8 cellular contexts compared by ENCODE assay signal in genomic region chr20:31602779-31603441, GRCh38. TPM values are rescaled to one million over a fixed set of nuclear protein-coding genes. Genes with fewer than 3 reads are reported as not detected.
DNase-seq lines count a peak whose midpoint lies in the region; ATAC-seq, FAIRE-seq and TF ChIP-seq lines count a peak whose summit lies in the region.

No MANE protein-coding gene starts in this region.

- H3K4me1 Mint-ChIP-seq in natural killer cell treated with Interleukin-12 subunit alpha and Interleukin-12 subunit beta and Interleukin-15 and Interleukin-18, amount 100 ng/mL, for 72 hours (ENCODE audit: low read depth in 2 of 2) = peaks cover 21 to 30% of the 10 kb centered on the region in 2 donors

- peaks cover 19 to 29% of the 10 kb centered on the region in 2 donors for H3K27me3 Mint-ChIP-seq in natural killer cell treated with Interleukin-12 subunit alpha and Interleukin-12 subunit beta and Interleukin-15 and Interleukin-18, amount 100 ng/mL, for 72 hours

- peak; percentile 35 for DNase-seq in activated gamma-delta T cell treated with Interleukin-2 at 50 U/mL for 16 hours
- DNase-seq in activated gamma-delta T cell (lab: John Stamatoyannopoulos, UW) = no peak
- DNase-seq in SIG-M5 (lab: John Stamatoyannopoulos, UW) = peak; percentile 79
- peak; percentile 95 for DNase-seq in astrocyte of the spinal cord (ENCODE audit: low read depth, low spot score)
- peak; percentile 86 for DNase-seq in natural killer cell treated with Interleukin-12 subunit alpha and Interleukin-12 subunit beta and Interleukin-15 and Interleukin-18, amount 100 ng/mL, for 72 hours (ENCODE audit: low spot score)
- DNase-seq in GM19239 (ENCODE audit: insufficient read length, low spot score) = no peak
- no peak for DNase-seq in DMS114 treated with DMSO at 0.1 percent for 48 hours (lab: John Stamatoyannopoulos, UW; ENCODE audit: unreplicated experiment)

- H3K27ac Mint-ChIP-seq in natural killer cell treated with Interleukin-12 subunit alpha and Interleukin-12 subunit beta and Interleukin-15 and Interleukin-18, amount 100 ng/mL, for 72 hours = peak overlapping the region; percentile 53 to 61

- H3K4me3 Mint-ChIP-seq in natural killer cell treated with Interleukin-12 subunit alpha and Interleukin-12 subunit beta and Interleukin-15 and Interleukin-18, amount 100 ng/mL, for 72 hours = peak overlapping the region; percentile 54

- no peaks in the 10 kb centered on the region for H3K36me3 Mint-ChIP-seq in natural killer cell treated with Interleukin-12 subunit alpha and Interleukin-12 subunit beta and Interleukin-15 and Interleukin-18, amount 100 ng/mL, for 72 hours

- ATAC-seq in HG02973 (IDR thresholded peaks at IDR 0.05; ENCODE audit: unreplicated experiment) = peak; percentile 44
- peak; percentile 90 to 92 for ATAC-seq in natural killer cell treated with Interleukin-12 subunit alpha and Interleukin-12 subunit beta and Interleukin-15 and Interleukin-18, amount 100 ng/mL, for 72 hours

- H3K9me3 Mint-ChIP-seq in natural killer cell treated with Interleukin-12 subunit alpha and Interleukin-12 subunit beta and Interleukin-15 and Interleukin-18, amount 100 ng/mL, for 72 hours = no peaks in the 10 kb centered on the region

- H3K4me3 ChIP-seq in astrocyte of the spinal cord (ENCODE audit: low read depth, low read length) = no peak overlapping the region

- in situ Hi-C loops in astrocyte of the spinal cord (cut with HindIII; ENCODE audit: low sequenced_read_pairs) = no loop called here

- FAIRE-seq in GM19239 (lab: Jason Lieb, UNC) = no peak

- TF ChIP-seq CTCF in astrocyte of the spinal cord (IDR thresholded peaks at IDR 0.05; ENCODE audit: low read depth, low read length) = peak; percentile 7

RNA-seq across cellular contexts. Expression of gene ID1, which starts 2.2 kb away (rescaled TPM):
- total RNA-seq in natural killer cell treated with Interleukin-12 subunit alpha and Interleukin-12 subunit beta and Interleukin-15 and Interleukin-18, amount 100 ng/mL, for 72 hours = 1 to 10 TPM in 1 of 2 donors, under 1 TPM in 1; 0.52 to 1.4 TPM

RNA-seq across cellular contexts. Expression of gene COX4I2, which starts 34.8 kb away (rescaled TPM):
- not detected for total RNA-seq in natural killer cell treated with Interleukin-12 subunit alpha and Interleukin-12 subunit beta and Interleukin-15 and Interleukin-18, amount 100 ng/mL, for 72 hours

Comparison
In these comparisons a context has a peak if more than half of its experiments do, and no peak if none do; other contexts are left out.
1. DNase-seq: peak in activated gamma-delta T cell treated with Interleukin-2 at 50 U/mL for 16 hours (single experiment), SIG-M5 (single experiment), astrocyte of the spinal cord (single experiment) and natural killer cell treated with Interleukin-12 subunit alpha and Interleukin-12 subunit beta and Interleukin-15 and Interleukin-18, amount 100 ng/mL, for 72 hours (single experiment); none in activated gamma-delta T cell (single experiment), GM19239 (single experiment) and DMS114 treated with DMSO at 0.1 percent for 48 hours (single experiment).